Comparison of ENCODE assay signal across 8 cellular contexts in genomic region chr2:13193900-13194299, GRCh38.
A peak's percentile ranks its signal among the peaks of the same experiment; 100 is the strongest.
DNase-seq lines count a peak whose midpoint lies in the region; ATAC-seq, FAIRE-seq and TF ChIP-seq lines count a peak whose summit lies in the region.

No MANE protein-coding gene starts in this region.

- TF ChIP-seq CTCF in GM10248 (IDR thresholded peaks at IDR 0.05; ENCODE audit: control extremely low read depth, extremely low read depth, low read depth, missing control alignments) (peak; percentile 44), psoas muscle (IDR thresholded peaks at IDR 0.05) (no peak)

- WGBS in psoas muscle, 3 donors: 2 to 11% (median 10%) methylated on average over 1 of the region's 1 CpG

- no peak overlapping the region for H3K4me3 Mint-ChIP-seq in activated T-helper 1 cell treated with anti-CD3 and anti-CD28 coated beads, Interleukin-12 subunit alpha, Interleukin-12 subunit beta, Interleukin-2, Interleukin-4 antibody, amounts not matched to agents 30 ng/mL and 10 ng/mL and 1 ng/mL, durations not matched to agents 14 hours and 24 hours and 36 hours

- H3K27ac Mint-ChIP-seq in activated T-helper 1 cell treated with anti-CD3 and anti-CD28 coated beads, Interleukin-12 subunit alpha, Interleukin-12 subunit beta, Interleukin-2, Interleukin-4 antibody, amounts not matched to agents 30 ng/mL and 10 ng/mL and 1 ng/mL, durations not matched to agents 14 hours and 24 hours and 36 hours: no peak overlapping the region

- no peaks in the 10 kb centered on the region for H3K27me3 ChIP-seq in psoas muscle (ENCODE audit: insufficient read depth in 3 of 3, low read length in 2 of 3)

- H3K4me3 ChIP-seq in psoas muscle: no peak overlapping the region

- peak; percentile 67 for ATAC-seq in GM21390 (IDR thresholded peaks at IDR 0.05; ENCODE audit: unreplicated experiment)
- no peak for ATAC-seq in psoas muscle

- no peaks in the 10 kb centered on the region for H3K27me3 Mint-ChIP-seq in activated T-helper 1 cell treated with anti-CD3 and anti-CD28 coated beads, Interleukin-12 subunit alpha, Interleukin-12 subunit beta, Interleukin-2, Interleukin-4 antibody, amounts not matched to agents 30 ng/mL and 10 ng/mL and 1 ng/mL, durations not matched to agents 14 hours and 24 hours and 36 hours (ENCODE audit: insufficient read depth)

- no peaks in the 10 kb centered on the region for H3K9me3 Mint-ChIP-seq in activated T-helper 1 cell treated with anti-CD3 and anti-CD28 coated beads, Interleukin-12 subunit alpha, Interleukin-12 subunit beta, Interleukin-2, Interleukin-4 antibody, amounts not matched to agents 30 ng/mL and 10 ng/mL and 1 ng/mL, durations not matched to agents 14 hours and 24 hours and 36 hours

- DNase-seq in GM10248 (ENCODE audit: extremely low spot score) (peak; percentile 9), KG1 (lab: John Stamatoyannopoulos, UW) (peak; percentile 6), SHP77 treated with DMSO at 0.1 percent for 48 hours (lab: John Stamatoyannopoulos, UW) (peak; percentile 78), psoas muscle (no peak)
- no peak for DNase-seq in activated naive CD4-positive, alpha-beta T cell (lab: John Stamatoyannopoulos, UW)
- DNase-seq in activated T-helper 1 cell treated with anti-CD3 and anti-CD28 coated beads, Interleukin-12 subunit alpha, Interleukin-12 subunit beta, Interleukin-2, Interleukin-4 antibody, amounts not matched to agents 30 ng/mL and 10 ng/mL and 1 ng/mL, durations not matched to agents 14 hours and 24 hours and 36 hours (ENCODE audit: low spot score): no peak

- H3K4me1 ChIP-seq in psoas muscle: no peaks in the 10 kb centered on the region

- CTCF ChIA-PET in GM10248 (lab: Yijun Ruan, JAX): interaction anchor here (2.2 kb wide), 1 partner anchor 10 kb away, joined by 5 read pairs; no protein-coding TSS in a partner anchor

- peak; percentile 96 for FAIRE-seq in islet of Langerhans (lab: Jason Lieb, UNC)

- H3K36me3 Mint-ChIP-seq in activated T-helper 1 cell treated with anti-CD3 and anti-CD28 coated beads, Interleukin-12 subunit alpha, Interleukin-12 subunit beta, Interleukin-2, Interleukin-4 antibody, amounts not matched to agents 30 ng/mL and 10 ng/mL and 1 ng/mL, durations not matched to agents 14 hours and 24 hours and 36 hours (ENCODE audit: low read depth): no peaks in the 10 kb centered on the region

- intact Hi-C loops in activated T-helper 1 cell treated with anti-CD3 and anti-CD28 coated beads, Interleukin-12 subunit alpha, Interleukin-12 subunit beta, Interleukin-2, Interleukin-4 antibody, amounts not matched to agents 30 ng/mL and 10 ng/mL and 1 ng/mL, durations not matched to agents 14 hours and 24 hours and 36 hours (cut with micrococcal nuclease): no loop called here
- intact Hi-C loops in psoas muscle (cut with DNase I): no loop called here

- no peaks in the 10 kb centered on the region for H3K4me1 Mint-ChIP-seq in activated T-helper 1 cell treated with anti-CD3 and anti-CD28 coated beads, Interleukin-12 subunit alpha, Interleukin-12 subunit beta, Interleukin-2, Interleukin-4 antibody, amounts not matched to agents 30 ng/mL and 10 ng/mL and 1 ng/mL, durations not matched to agents 14 hours and 24 hours and 36 hours (ENCODE audit: low read depth)

- POLR2A ChIA-PET in GM10248 (lab: Yijun Ruan, JAX): no interaction called here

- no peak overlapping the region for H3K27ac ChIP-seq in psoas muscle

- no peaks in the 10 kb centered on the region for H3K36me3 ChIP-seq in psoas muscle (ENCODE audit: insufficient read depth in 1 of 2, low read depth in 1 of 2)

- no peaks in the 10 kb centered on the region for H3K9me3 ChIP-seq in psoas muscle

Comparison
In these comparisons a context has a peak if more than half of its experiments do, and no peak if none do; other contexts are left out.
1. DNase-seq: peak in GM10248 (single experiment), KG1 (single experiment) and SHP77 treated with DMSO at 0.1 percent for 48 hours (single experiment); none in activated naive CD4-positive, alpha-beta T cell (0 of 4), activated T-helper 1 cell treated with anti-CD3 and anti-CD28 coated beads, Interleukin-12 subunit alpha, Interleukin-12 subunit beta, Interleukin-2, Interleukin-4 antibody, amounts not matched to agents 30 ng/mL and 10 ng/mL and 1 ng/mL, durations not matched to agents 14 hours and 24 hours and 36 hours (single experiment) and psoas muscle (0 of 2).